ENCODE assay signal across 9 cellular contexts in genomic region chr3:97793415-97794019, GRCh38. TPM values are rescaled to one million over a fixed set of nuclear protein-coding genes. Genes with fewer than 3 reads are reported as not detected.
A peak's percentile ranks its signal among the peaks of the same experiment; 100 is the strongest.
DNase-seq lines count a peak whose midpoint lies in the region; ATAC-seq and TF ChIP-seq lines count a peak whose summit lies in the region.
"Had no signal": no experiment of that assay in that cellular context is flagged by ENCODE, and none has a peak within 500 bp of the region (broad histone marks: within the 10 kb centered on the region; RNA-seq: fewer than 3 reads in every experiment).

No MANE protein-coding gene starts in this region.

- H3K36me3 ChIP-seq in mammary epithelial cell (ENCODE audit: insufficient read depth, low read length) (no peaks in the 10 kb centered on the region), upper lobe of right lung (peaks cover 7% of the 10 kb centered on the region)
- H3K36me3 ChIP-seq: SJCRH30 had no signal

- BruUV-seq in mammary epithelial cell (replicated peaks; lab: Mats Ljungman, UMichigan), result no TSS peak

- H4K20me1 ChIP-seq in mammary epithelial cell (ENCODE audit: insufficient read depth, low read length), result no peaks in the 10 kb centered on the region

- H3K27ac ChIP-seq in mammary epithelial cell (ENCODE audit: insufficient read depth, low read depth, low read length) (no peak overlapping the region), upper lobe of right lung (no peak overlapping the region)
- H3K27ac ChIP-seq: SJCRH30 had no signal

- in situ Hi-C loops in mammary epithelial cell (cut with MboI; ENCODE audit: low sequenced_read_pairs in 2 of 2), result loop anchor here in 1 of 2 donors (5.0 to 25.0 kb wide), 2 partner anchors 229 to 544 kb away; no protein-coding TSS in a partner anchor

- no peak overlapping the region for H2AFZ ChIP-seq in mammary epithelial cell (ENCODE audit: low read depth, low read length)

- DNase-seq in COLO829 (ENCODE audit: low spot score) (peak; percentile 50), NCI-H748 treated with DMSO at 0.1 percent for 48 hours (lab: John Stamatoyannopoulos, UW) (peak; percentile 63), mammary epithelial cell (peak; percentile 42), kidney tubule cell (ENCODE audit: low spot score) (peak; percentile 55), upper lobe of right lung (no peak)

- H3K4me1 ChIP-seq in mammary epithelial cell (ENCODE audit: insufficient read depth, low read length), result no peaks in the 10 kb centered on the region
- H3K4me1 ChIP-seq in upper lobe of right lung, result no peaks in the 10 kb centered on the region
- H3K4me1 ChIP-seq: SJCRH30 had no signal

- CTCF ChIA-PET in mammary epithelial cell (lab: Charles Lee; ENCODE audit: low non-redundant PET), result no interaction called here

- H3K9me3 ChIP-seq in mammary epithelial cell (replicated peaks; ENCODE audit: insufficient read depth, low read length) (no peaks in the 10 kb centered on the region), upper lobe of right lung (no peaks in the 10 kb centered on the region)
- H3K9me3 ChIP-seq: SJCRH30 had no signal

- intact Hi-C loops in mammary epithelial cell (cut with micrococcal nuclease) (loop anchor here (1.0 to 5.0 kb wide), 4 partner anchors 103 to 230 kb away; partner anchors contain the start of gene RIOX2), upper lobe of right lung (cut with DNase I) (loop anchor here (5.0 kb wide), 1 partner anchor 229 kb away; no protein-coding TSS in a partner anchor)

- peak; percentile 66 to 76 for TF ChIP-seq CTCF in mammary epithelial cell (conservative IDR thresholded peaks at IDR 0.05 in 1 of 2, IDR thresholded peaks at IDR 0.05 in 1 of 2; ENCODE audit: extremely low read depth in 1 of 2, insufficient read depth in 1 of 2, low read depth in 1 of 2, low read length in 2 of 2)
- peak; percentile 81 for TF ChIP-seq CTCF in upper lobe of right lung (IDR thresholded peaks at IDR 0.05)

- no peak overlapping the region for H3K9ac ChIP-seq in mammary epithelial cell (ENCODE audit: insufficient read depth, low read length)

- no peaks in the 10 kb centered on the region for H3K79me2 ChIP-seq in mammary epithelial cell (ENCODE audit: insufficient read depth, low read length)

- ATAC-seq in GM18873 (IDR thresholded peaks at IDR 0.05; ENCODE audit: low FRiP score, unreplicated experiment), result peak; percentile 59
- peak; percentile 80 for ATAC-seq in HG03565 (IDR thresholded peaks at IDR 0.05; ENCODE audit: unreplicated experiment)
- ATAC-seq in upper lobe of right lung, result peak; percentile 71
- ATAC-seq in GM19467 (IDR thresholded peaks at IDR 0.05; ENCODE audit: unreplicated experiment), result no peak

- no peak overlapping the region for H3K4me3 ChIP-seq in mammary epithelial cell (replicated peaks in 1 of 3; ENCODE audit: insufficient read depth in 1 of 3, low read depth in 2 of 3, low read length in 3 of 3)
- no peak overlapping the region for H3K4me3 ChIP-seq in upper lobe of right lung
- H3K4me3 ChIP-seq: SJCRH30 had no signal

- H3K27me3 ChIP-seq in mammary epithelial cell (ENCODE audit: insufficient read depth, low read length), result no peaks in the 10 kb centered on the region
- no peaks in the 10 kb centered on the region for H3K27me3 ChIP-seq in upper lobe of right lung
- H3K27me3 ChIP-seq: SJCRH30 had no signal

- no peak overlapping the region for H3K4me2 ChIP-seq in mammary epithelial cell (ENCODE audit: insufficient read depth, low read depth, low read length)

- dilution Hi-C loops in mammary epithelial cell (cut with HindIII; ENCODE audit: low sequenced_read_pairs), result loop anchor here (25.0 kb wide), 1 partner anchor 219 kb away; no protein-coding TSS in a partner anchor

RNA-seq across cellular contexts. Expression of gene CRYBG3, which starts 28.3 kb away (rescaled TPM):
- total RNA-seq in mammary epithelial cell, result 10 to 100 TPM; 12.6 to 14.0 TPM
- polyA plus RNA-seq in mammary epithelial cell, result 5.2 TPM
- 22.5 TPM for polyA minus RNA-seq in mammary epithelial cell
- total RNA-seq in upper lobe of right lung, result 25.5 TPM

RNA-seq across cellular contexts. Expression of gene ARL6, which starts 29.0 kb away (rescaled TPM):
- total RNA-seq in mammary epithelial cell (1 to 10 TPM; 6.0 to 9.2 TPM), upper lobe of right lung (10.1 TPM)
- polyA plus RNA-seq in mammary epithelial cell, result 3.7 TPM
- 7.8 TPM for polyA minus RNA-seq in mammary epithelial cell
